In genomic region chr11:31477528-31478255, GRCh38 we compare ENCODE assay signal across 2 cellular contexts.
TF ChIP-seq lines count a peak whose summit lies in the region.

No MANE protein-coding gene starts in this region.

TF ChIP-seq in GM23338, 12 proteins besides CTCF, POLR2A, EP300 and RAD21:
- TF ChIP-seq CREB1 (CRISPR knock-in tag; IDR thresholded peaks at IDR 0.05; ENCODE audit: low read depth): no peak
- no peak for TF ChIP-seq ZNF114 (CRISPR knock-in tag; IDR thresholded peaks at IDR 0.05)
- no peak for TF ChIP-seq POLR2AphosphoS5 (IDR thresholded peaks at IDR 0.05; ENCODE audit: low read depth)
- no peak for TF ChIP-seq STAT1 (IDR thresholded peaks at IDR 0.05; ENCODE audit: unreplicated experiment)
- no peak for TF ChIP-seq ETS1 (IDR thresholded peaks at IDR 0.05)

TF ChIP-seq in HepG2, 621 proteins besides CTCF, POLR2A, EP300 and RAD21:
- no peak for TF ChIP-seq GLI4 (CRISPR knock-in tag; IDR thresholded peaks at IDR 0.05; ENCODE audit: borderline replicate concordance)
- TF ChIP-seq ZFP62 (CRISPR knock-in tag; IDR thresholded peaks at IDR 0.05): no peak
- no peak for TF ChIP-seq ZNF24 (IDR thresholded peaks at IDR 0.05)
- TF ChIP-seq SNAPC4 (CRISPR knock-in tag; IDR thresholded peaks at IDR 0.05): no peak
- no peak for TF ChIP-seq KDM5A (IDR thresholded peaks at IDR 0.05; ENCODE audit: borderline replicate concordance, low read length)
- TF ChIP-seq ISX (CRISPR knock-in tag; conservative IDR thresholded peaks at IDR 0.05): no peak
- no peak for TF ChIP-seq FIP1L1 (IDR thresholded peaks at IDR 0.05; ENCODE audit: borderline replicate concordance, insufficient read depth, low read depth, low read length)
- TF ChIP-seq ZSCAN22 (CRISPR knock-in tag; IDR thresholded peaks at IDR 0.05): no peak
- no peak for TF ChIP-seq CEBPZ (IDR thresholded peaks at IDR 0.05; ENCODE audit: low read length)
- TF ChIP-seq THAP9 (CRISPR knock-in tag; IDR thresholded peaks at IDR 0.05; ENCODE audit: borderline replicate concordance): no peak
- TF ChIP-seq ZNF354B (CRISPR knock-in tag; IDR thresholded peaks at IDR 0.05): no peak
- no peak for TF ChIP-seq MXI1 (IDR thresholded peaks at IDR 0.05; ENCODE audit: borderline replicate concordance, low read depth, low read length)
- TF ChIP-seq ZNF773 (CRISPR knock-in tag; IDR thresholded peaks at IDR 0.05; ENCODE audit: borderline replicate concordance): no peak
TF ChIP-seq in HepG2: peak in this region for 0.
